6 cellular contexts compared by ENCODE assay signal in genomic region chr6:133931221-133931620, GRCh38. TPM values are rescaled to one million over a fixed set of nuclear protein-coding genes. Genes with fewer than 3 reads are reported as not detected.
"Had no signal": no experiment of that assay in that cellular context is flagged by ENCODE, and none has a peak within 500 bp of the region (broad histone marks: within the 10 kb centered on the region; RNA-seq: fewer than 3 reads in every experiment).

No MANE protein-coding gene starts in this region.

RNA-seq across cellular contexts. Expression of gene TCF21, which starts 42.3 kb away (rescaled TPM):
- total RNA-seq: LHCN-M2; NCI-H460; PC-9; RPMI7951; SJCRH30; T-helper 1 cell treated with Interleukin-12 subunit alpha and Interleukin-12 subunit beta and Interleukin-4 antibody, amounts not matched to agents 30 ng/mL and 1 ng/mL, for 36 hours had no signal
